9 cellular contexts compared by ENCODE assay signal in genomic region chr16:67395458-67396158, GRCh38. TPM values are rescaled to one million over a fixed set of nuclear protein-coding genes. Genes with fewer than 3 reads are reported as not detected.
DNase-seq lines count a peak whose midpoint lies in the region; ATAC-seq lines count a peak whose summit lies in the region.
"Had no signal": no experiment of that assay in that cellular context is flagged by ENCODE, and none has a peak within 500 bp of the region (broad histone marks: within the 10 kb centered on the region; RNA-seq: fewer than 3 reads in every experiment).

No MANE protein-coding gene starts in this region.

- peak overlapping the region; percentile 66 for H3K4me2 ChIP-seq in skeletal muscle satellite cell (ENCODE audit: low read length)

- H3K4me1 ChIP-seq in HAP-1, result peaks cover 25% of the 10 kb centered on the region
- H3K4me1 ChIP-seq in skeletal muscle satellite cell (ENCODE audit: control insufficient read depth, insufficient read depth, low read length), result peaks cover 42% of the 10 kb centered on the region

- H3K4me3 ChIP-seq in HAP-1 (no peak overlapping the region), skeletal muscle satellite cell (ENCODE audit: low read length) (peak overlapping the region; percentile 14)

- H3K27me3 ChIP-seq in HAP-1 (ENCODE audit: low read depth) (no peaks in the 10 kb centered on the region), skeletal muscle satellite cell (ENCODE audit: control insufficient read depth, insufficient read depth, low read length) (peaks cover 9% of the 10 kb centered on the region)

- ATAC-seq in esophagus mucosa, result peak; percentile 6
- ATAC-seq in GM21515 (IDR thresholded peaks at IDR 0.05; ENCODE audit: unreplicated experiment), result no peak
- ATAC-seq in GM21447 (IDR thresholded peaks at IDR 0.05; ENCODE audit: unreplicated experiment), result no peak

- H3K9me3 ChIP-seq in HAP-1 (no peaks in the 10 kb centered on the region), skeletal muscle satellite cell (replicated peaks; ENCODE audit: low read length) (no peaks in the 10 kb centered on the region)
- H3K9me3 ChIP-seq: neutrophil had no signal

- in situ Hi-C loops in HAP-1 (cut with MboI; ENCODE audit: low sequenced_read_pairs), result no loop called here

- no peaks in the 10 kb centered on the region for H3K36me3 ChIP-seq in HAP-1 (replicated peaks)
- H3K36me3 ChIP-seq in skeletal muscle satellite cell (ENCODE audit: insufficient read depth, low read length), result no peaks in the 10 kb centered on the region
- H3K36me3 ChIP-seq: neutrophil had no signal

- H3K9ac ChIP-seq in skeletal muscle satellite cell (ENCODE audit: low read depth, low read length), result peak overlapping the region; percentile 55

- DNase-seq in HAP-1 (ENCODE audit: low spot score in 2 of 2) (peak; percentile 23 to 74), NCI-H524 (lab: John Stamatoyannopoulos, UW) (peak; percentile 91 to 96), ureter (ENCODE audit: low spot score) (no peak)
- no peak for DNase-seq in activated CD4-positive, CD25-positive, alpha-beta regulatory T cell (lab: John Stamatoyannopoulos, UW)

RNA-seq across cellular contexts. Expression of gene TPPP3, which starts 2.3 kb away (rescaled TPM):
- total RNA-seq in esophagus mucosa, result 3.7 TPM
- total RNA-seq in skeletal muscle satellite cell (2012; rRNA removed), result 0.25 and 1.3 TPM in 2 replicates
- total RNA-seq in ureter, result 12.5 TPM

RNA-seq across cellular contexts. Expression of gene ZDHHC1, which starts 20.7 kb away (rescaled TPM):
- total RNA-seq in esophagus mucosa (3.8 TPM), ureter (14.3 TPM)
- total RNA-seq in skeletal muscle satellite cell (2012; rRNA removed), result 5.1 and 5.9 TPM in 2 replicates

RNA-seq across cellular contexts. Expression of gene HSD11B2, which starts 35.3 kb away (rescaled TPM):
- total RNA-seq in esophagus mucosa, result 6.6 TPM
- not detected in 2 replicates for total RNA-seq in skeletal muscle satellite cell (2012; rRNA removed)
- 5.6 TPM for total RNA-seq in ureter

Comparison
In these comparisons a context has a peak if more than half of its experiments do, and no peak if none do; other contexts are left out.
1. DNase-seq: peak in HAP-1 (2 of 2) and NCI-H524 (2 of 2); none in activated CD4-positive, CD25-positive, alpha-beta regulatory T cell (0 of 4) and ureter (single experiment).